9 cellular contexts compared by ENCODE assay signal in genomic region chr16:11587643-11588247, GRCh38. TPM values are rescaled to one million over a fixed set of nuclear protein-coding genes. Genes with fewer than 3 reads are reported as not detected.
A peak's percentile ranks its signal among the peaks of the same experiment; 100 is the strongest.
DNase-seq lines count a peak whose midpoint lies in the region; ATAC-seq and TF ChIP-seq lines count a peak whose summit lies in the region.
"Had no signal": no experiment of that assay in that cellular context is flagged by ENCODE, and none has a peak within 500 bp of the region (broad histone marks: within the 10 kb centered on the region; RNA-seq: fewer than 3 reads in every experiment).

No MANE protein-coding gene starts in this region.

- no peak for TF ChIP-seq POLR2A in prostate gland (IDR thresholded peaks at IDR 0.05)

- H3K4me3 ChIP-seq in GM12864 (ENCODE audit: low read depth, low read length) (peak overlapping the region; percentile 76), SJCRH30 (peak overlapping the region; percentile 79), fibroblast of mammary gland (ENCODE audit: control insufficient read depth, low read depth, low read length) (peak overlapping the region; percentile 60), prostate gland (peak overlapping the region; percentile 96 to 97)

- ATAC-seq in GM18858 (IDR thresholded peaks at IDR 0.05; ENCODE audit: unreplicated experiment) (no peak), left colon (no peak)

- 80% methylated on average over 14 of the region's 14 CpGs for WGBS in prostate gland

- H3K36me3 ChIP-seq in SJCRH30 (no peaks in the 10 kb centered on the region), prostate gland (no peaks in the 10 kb centered on the region)

- peaks cover 22% of the 10 kb centered on the region; the same call in 1 of the 2 replicates for H3K4me1 ChIP-seq in SJCRH30
- no peaks in the 10 kb centered on the region for H3K4me1 ChIP-seq in prostate gland (replicated peaks)

- H3K27me3 ChIP-seq in SJCRH30 (no peaks in the 10 kb centered on the region), prostate gland (replicated peaks; ENCODE audit: insufficient read depth) (no peaks in the 10 kb centered on the region)

- H3K27ac ChIP-seq in SJCRH30 (no peak overlapping the region), prostate gland (peak overlapping the region; percentile 99)

- intact Hi-C loops in prostate gland (cut with DNase I) = no loop called here
- intact Hi-C loops in left colon (cut with DNase I, micrococcal nuclease) = no loop called here

- H3K9me3 ChIP-seq in SJCRH30 (replicated peaks) = no peaks in the 10 kb centered on the region
- no peaks in the 10 kb centered on the region for H3K9me3 ChIP-seq in prostate gland

- no peak for DNase-seq in GM12864 (ENCODE audit: low read depth)
- DNase-seq in SJCRH30 = no peak
- no peak for DNase-seq in fibroblast of mammary gland (ENCODE audit: low read depth)
- no peak for DNase-seq in prostate gland (ENCODE audit: low spot score)
- DNase-seq in NCI-H1048 (lab: John Stamatoyannopoulos, UW) = no peak
- DNase-seq in NCI-H2227 treated with DMSO at 0.1 percent for 48 hours (lab: John Stamatoyannopoulos, UW) = no peak
- no peak for DNase-seq in left colon
- DNase-seq: HCEC 1CT had no signal

- TF ChIP-seq CTCF in GM12864 (IDR thresholded peaks at IDR 0.05; ENCODE audit: low read depth, low read length, missing control alignments) (no peak), fibroblast of mammary gland (conservative IDR thresholded peaks at IDR 0.05; ENCODE audit: control insufficient read depth, insufficient read depth, low read depth, low read length) (no peak), prostate gland (IDR thresholded peaks at IDR 0.05) (no peak)

RNA-seq across cellular contexts. Expression of gene LITAF, which starts 1.0 kb away (rescaled TPM):
- total RNA-seq in SJCRH30 (2014; rRNA removed; shearing (Covaris generic)) = 48.9 and 49.8 TPM in 2 replicates
- total RNA-seq in prostate gland = 100 to 1,000 TPM in 1 of 2 donors, 10 to 100 TPM in 1; 92.5 to 137 TPM
- 100 to 1,000 TPM; 171 to 240 TPM for total RNA-seq in left colon
